Comparison of ENCODE assay signal across 18 cellular contexts in genomic region chr2:104547251-104547650, GRCh38.
DNase-seq lines count a peak whose midpoint lies in the region; FAIRE-seq and TF ChIP-seq lines count a peak whose summit lies in the region.
"Had no signal": no experiment of that assay in that cellular context is flagged by ENCODE, and none has a peak within 500 bp of the region (broad histone marks: within the 10 kb centered on the region; RNA-seq: fewer than 3 reads in every experiment).

No MANE protein-coding gene starts in this region.

- no peaks in the 10 kb centered on the region for H3K4me1 Mint-ChIP-seq in endodermal cell

- H3K27ac ChIP-seq in endodermal cell (ENCODE audit: low read depth, low read length), result no peak overlapping the region
- H3K27ac ChIP-seq: 22Rv1 had no signal

- no peaks in the 10 kb centered on the region for H3K9me3 ChIP-seq in endodermal cell (ENCODE audit: control insufficient read depth, low read length)
- H3K9me3 ChIP-seq: Caco-2 had no signal

- H3K4me3 ChIP-seq in H7 (ENCODE audit: insufficient read depth, low read depth, low read length), result no peak overlapping the region
- no peak overlapping the region for H3K4me3 ChIP-seq in endodermal cell (ENCODE audit: low read length)

- H3K36me3 ChIP-seq in H7 (replicated peaks; ENCODE audit: control insufficient read depth, insufficient read depth, low read length), result no peaks in the 10 kb centered on the region
- H3K36me3 ChIP-seq in endodermal cell (ENCODE audit: control insufficient read depth, insufficient read depth, low read length), result no peaks in the 10 kb centered on the region

- H3K27me3 ChIP-seq in H7 (ENCODE audit: control insufficient read depth, insufficient read depth, low read length), result no peaks in the 10 kb centered on the region
- H3K27me3 ChIP-seq in endodermal cell (ENCODE audit: control insufficient read depth, insufficient read depth, low read length, poor library complexity, severe bottlenecking), result no peaks in the 10 kb centered on the region

- H3K36me3 Mint-ChIP-seq in endodermal cell (ENCODE audit: low read depth), result no peaks in the 10 kb centered on the region
- H3K36me3 Mint-ChIP-seq: CD14-positive monocyte; CD8-positive, alpha-beta T cell had no signal

- H3K27me3 Mint-ChIP-seq in endodermal cell (ENCODE audit: insufficient read depth), result peaks cover 4% of the 10 kb centered on the region

- H3K4me1 ChIP-seq in endodermal cell (ENCODE audit: control insufficient read depth, insufficient read depth, low read length), result no peaks in the 10 kb centered on the region
- H3K4me1 ChIP-seq: Caco-2 had no signal

- no peak for TF ChIP-seq CTCF in endodermal cell (conservative IDR thresholded peaks at IDR 0.05)
- no peak for TF ChIP-seq CTCF in D721Med (IDR thresholded peaks at IDR 0.05; ENCODE audit: insufficient read depth, missing control alignments)

- no peak overlapping the region for H3K9ac ChIP-seq in endodermal cell (ENCODE audit: extremely low read depth, low read length, poor library complexity, severe bottlenecking)

- no peak overlapping the region for H3K27ac Mint-ChIP-seq in endodermal cell
- H3K27ac Mint-ChIP-seq: CD8-positive, alpha-beta T cell; HFFc6 had no signal

- H3K9me3 Mint-ChIP-seq in endodermal cell, result no peaks in the 10 kb centered on the region
- H3K9me3 Mint-ChIP-seq: CD8-positive, alpha-beta T cell had no signal

- DNase-seq in NCI-H1417 (lab: John Stamatoyannopoulos, UW) (peak in 2 of 3 experiments; percentile 4 to 44), NCI-H1417 treated with DMSO at 0.1 percent for 48 hours (lab: John Stamatoyannopoulos, UW) (no peak), H7 (peak; percentile 10), NCI-H524 (lab: John Stamatoyannopoulos, UW) (peak; percentile 46 to 83), cerebellar cortex (ENCODE audit: low spot score) (peak; percentile 4), endodermal cell (no peak), LoVo (ENCODE audit: low spot score) (no peak), D721Med (ENCODE audit: insufficient read length, low spot score) (no peak)
- DNase-seq: Caco-2; CD8-positive, alpha-beta T cell; DMS53; HCEC 1CT; HFFc6 had no signal

- no peak overlapping the region for H3K4me3 Mint-ChIP-seq in endodermal cell
- H3K4me3 Mint-ChIP-seq: CD14-positive monocyte; CD8-positive, alpha-beta T cell; HFFc6 had no signal

- FAIRE-seq in D721Med (lab: Jason Lieb, UNC), result no peak
- FAIRE-seq: H1, HepG2, HTR-8/SVneo had no signal

- 87 to 89% methylated on average over 3 to 5 of the region's 5 CpGs for WGBS in endodermal cell (ENCODE audit: insufficient coverage in 1 of 2, insufficient read length in 1 of 2), 2 experiments

Comparison
In these comparisons a context has a peak if more than half of its experiments do, and no peak if none do; other contexts are left out.
1. DNase-seq: peak in NCI-H1417 (2 of 3), H7 (single experiment), NCI-H524 (2 of 2) and cerebellar cortex (single experiment); none in NCI-H1417 treated with DMSO at 0.1 percent for 48 hours (single experiment), endodermal cell (single experiment), LoVo (single experiment) and D721Med (single experiment).